2 cellular contexts compared by ENCODE assay signal in the genomic region with DNA sequence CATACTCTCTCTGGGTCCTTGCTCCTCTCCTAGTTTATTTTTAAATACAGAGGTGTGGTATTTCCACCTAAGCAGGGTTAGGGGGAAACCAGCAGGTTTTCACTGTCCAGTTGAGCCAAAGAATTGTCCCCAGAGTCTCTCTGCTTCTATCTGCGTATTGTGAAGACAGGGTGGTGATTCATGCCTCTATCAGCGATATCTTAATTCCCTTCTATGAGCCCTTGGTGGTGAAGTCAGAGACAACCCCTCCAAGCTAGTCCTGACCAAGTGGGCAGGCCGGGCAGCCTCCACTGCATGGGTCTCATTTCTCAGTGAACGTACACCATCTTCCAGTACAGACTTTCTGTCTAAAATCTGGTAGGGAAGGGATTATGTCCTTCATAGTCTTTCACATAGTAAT.
TF ChIP-seq lines count a peak whose summit lies in the region.

No MANE protein-coding gene starts in this region.

TF ChIP-seq in SK-N-SH, 30 proteins besides CTCF, POLR2A, EP300 and RAD21 (continued from another document):
- TF ChIP-seq FOXM1 (IDR thresholded peaks at IDR 0.05; ENCODE audit: low read depth): no peak
- TF ChIP-seq CHD2 (IDR thresholded peaks at IDR 0.05; ENCODE audit: low read length, partially characterized antibody): no peak
- TF ChIP-seq MEF2A (IDR thresholded peaks at IDR 0.05; ENCODE audit: borderline replicate concordance, low read depth): no peak
- TF ChIP-seq, protein P1, sequence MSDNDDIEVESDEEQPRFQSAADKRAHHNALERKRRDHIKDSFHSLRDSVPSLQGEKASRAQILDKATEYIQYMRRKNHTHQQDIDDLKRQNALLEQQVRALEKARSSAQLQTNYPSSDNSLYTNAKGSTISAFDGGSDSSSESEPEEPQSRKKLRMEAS (IDR thresholded peaks at IDR 0.05; ENCODE audit: low read depth): no peak
- TF ChIP-seq YY1 (IDR thresholded peaks at IDR 0.05; ENCODE audit: low read depth): no peak
- no peak for TF ChIP-seq SMC3 (IDR thresholded peaks at IDR 0.05; ENCODE audit: low read depth, low read length)
- TF ChIP-seq, protein P2, sequence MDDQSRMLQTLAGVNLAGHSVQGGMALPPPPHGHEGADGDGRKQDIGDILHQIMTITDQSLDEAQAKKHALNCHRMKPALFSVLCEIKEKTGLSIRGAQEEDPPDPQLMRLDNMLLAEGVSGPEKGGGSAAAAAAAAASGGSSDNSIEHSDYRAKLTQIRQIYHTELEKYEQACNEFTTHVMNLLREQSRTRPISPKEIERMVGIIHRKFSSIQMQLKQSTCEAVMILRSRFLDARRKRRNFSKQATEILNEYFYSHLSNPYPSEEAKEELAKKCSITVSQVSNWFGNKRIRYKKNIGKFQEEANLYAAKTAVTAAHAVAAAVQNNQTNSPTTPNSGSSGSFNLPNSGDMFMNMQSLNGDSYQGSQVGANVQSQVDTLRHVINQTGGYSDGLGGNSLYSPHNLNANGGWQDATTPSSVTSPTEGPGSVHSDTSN (IDR thresholded peaks at IDR 0.05): no peak
- TF ChIP-seq, protein P3, sequence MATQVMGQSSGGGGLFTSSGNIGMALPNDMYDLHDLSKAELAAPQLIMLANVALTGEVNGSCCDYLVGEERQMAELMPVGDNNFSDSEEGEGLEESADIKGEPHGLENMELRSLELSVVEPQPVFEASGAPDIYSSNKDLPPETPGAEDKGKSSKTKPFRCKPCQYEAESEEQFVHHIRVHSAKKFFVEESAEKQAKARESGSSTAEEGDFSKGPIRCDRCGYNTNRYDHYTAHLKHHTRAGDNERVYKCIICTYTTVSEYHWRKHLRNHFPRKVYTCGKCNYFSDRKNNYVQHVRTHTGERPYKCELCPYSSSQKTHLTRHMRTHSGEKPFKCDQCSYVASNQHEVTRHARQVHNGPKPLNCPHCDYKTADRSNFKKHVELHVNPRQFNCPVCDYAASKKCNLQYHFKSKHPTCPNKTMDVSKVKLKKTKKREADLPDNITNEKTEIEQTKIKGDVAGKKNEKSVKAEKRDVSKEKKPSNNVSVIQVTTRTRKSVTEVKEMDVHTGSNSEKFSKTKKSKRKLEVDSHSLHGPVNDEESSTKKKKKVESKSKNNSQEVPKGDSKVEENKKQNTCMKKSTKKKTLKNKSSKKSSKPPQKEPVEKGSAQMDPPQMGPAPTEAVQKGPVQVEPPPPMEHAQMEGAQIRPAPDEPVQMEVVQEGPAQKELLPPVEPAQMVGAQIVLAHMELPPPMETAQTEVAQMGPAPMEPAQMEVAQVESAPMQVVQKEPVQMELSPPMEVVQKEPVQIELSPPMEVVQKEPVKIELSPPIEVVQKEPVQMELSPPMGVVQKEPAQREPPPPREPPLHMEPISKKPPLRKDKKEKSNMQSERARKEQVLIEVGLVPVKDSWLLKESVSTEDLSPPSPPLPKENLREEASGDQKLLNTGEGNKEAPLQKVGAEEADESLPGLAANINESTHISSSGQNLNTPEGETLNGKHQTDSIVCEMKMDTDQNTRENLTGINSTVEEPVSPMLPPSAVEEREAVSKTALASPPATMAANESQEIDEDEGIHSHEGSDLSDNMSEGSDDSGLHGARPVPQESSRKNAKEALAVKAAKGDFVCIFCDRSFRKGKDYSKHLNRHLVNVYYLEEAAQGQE (IDR thresholded peaks at IDR 0.05; ENCODE audit: low read depth, low read length): no peak
- TF ChIP-seq TCF12 (IDR thresholded peaks at IDR 0.05): no peak

TF ChIP-seq in SK-N-SH treated with all-trans-retinoic acid at 6 μM for 48 hours, 23 proteins besides CTCF, POLR2A, EP300 and RAD21 (continued from another document):
- TF ChIP-seq, protein P4, sequence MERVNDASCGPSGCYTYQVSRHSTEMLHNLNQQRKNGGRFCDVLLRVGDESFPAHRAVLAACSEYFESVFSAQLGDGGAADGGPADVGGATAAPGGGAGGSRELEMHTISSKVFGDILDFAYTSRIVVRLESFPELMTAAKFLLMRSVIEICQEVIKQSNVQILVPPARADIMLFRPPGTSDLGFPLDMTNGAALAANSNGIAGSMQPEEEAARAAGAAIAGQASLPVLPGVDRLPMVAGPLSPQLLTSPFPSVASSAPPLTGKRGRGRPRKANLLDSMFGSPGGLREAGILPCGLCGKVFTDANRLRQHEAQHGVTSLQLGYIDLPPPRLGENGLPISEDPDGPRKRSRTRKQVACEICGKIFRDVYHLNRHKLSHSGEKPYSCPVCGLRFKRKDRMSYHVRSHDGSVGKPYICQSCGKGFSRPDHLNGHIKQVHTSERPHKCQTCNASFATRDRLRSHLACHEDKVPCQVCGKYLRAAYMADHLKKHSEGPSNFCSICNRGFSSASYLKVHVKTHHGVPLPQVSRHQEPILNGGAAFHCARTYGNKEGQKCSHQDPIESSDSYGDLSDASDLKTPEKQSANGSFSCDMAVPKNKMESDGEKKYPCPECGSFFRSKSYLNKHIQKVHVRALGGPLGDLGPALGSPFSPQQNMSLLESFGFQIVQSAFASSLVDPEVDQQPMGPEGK (CRISPR knock-in tag; IDR thresholded peaks at IDR 0.05; ENCODE audit: borderline replicate concordance): no peak
- TF ChIP-seq ARNTL (CRISPR knock-in tag; IDR thresholded peaks at IDR 0.05; ENCODE audit: borderline replicate concordance, low read depth) (no peak), RARB (CRISPR knock-in tag; IDR thresholded peaks at IDR 0.05) (no peak), ZFP3 (CRISPR knock-in tag; IDR thresholded peaks at IDR 0.05) (no peak)
- TF ChIP-seq, protein P5, sequence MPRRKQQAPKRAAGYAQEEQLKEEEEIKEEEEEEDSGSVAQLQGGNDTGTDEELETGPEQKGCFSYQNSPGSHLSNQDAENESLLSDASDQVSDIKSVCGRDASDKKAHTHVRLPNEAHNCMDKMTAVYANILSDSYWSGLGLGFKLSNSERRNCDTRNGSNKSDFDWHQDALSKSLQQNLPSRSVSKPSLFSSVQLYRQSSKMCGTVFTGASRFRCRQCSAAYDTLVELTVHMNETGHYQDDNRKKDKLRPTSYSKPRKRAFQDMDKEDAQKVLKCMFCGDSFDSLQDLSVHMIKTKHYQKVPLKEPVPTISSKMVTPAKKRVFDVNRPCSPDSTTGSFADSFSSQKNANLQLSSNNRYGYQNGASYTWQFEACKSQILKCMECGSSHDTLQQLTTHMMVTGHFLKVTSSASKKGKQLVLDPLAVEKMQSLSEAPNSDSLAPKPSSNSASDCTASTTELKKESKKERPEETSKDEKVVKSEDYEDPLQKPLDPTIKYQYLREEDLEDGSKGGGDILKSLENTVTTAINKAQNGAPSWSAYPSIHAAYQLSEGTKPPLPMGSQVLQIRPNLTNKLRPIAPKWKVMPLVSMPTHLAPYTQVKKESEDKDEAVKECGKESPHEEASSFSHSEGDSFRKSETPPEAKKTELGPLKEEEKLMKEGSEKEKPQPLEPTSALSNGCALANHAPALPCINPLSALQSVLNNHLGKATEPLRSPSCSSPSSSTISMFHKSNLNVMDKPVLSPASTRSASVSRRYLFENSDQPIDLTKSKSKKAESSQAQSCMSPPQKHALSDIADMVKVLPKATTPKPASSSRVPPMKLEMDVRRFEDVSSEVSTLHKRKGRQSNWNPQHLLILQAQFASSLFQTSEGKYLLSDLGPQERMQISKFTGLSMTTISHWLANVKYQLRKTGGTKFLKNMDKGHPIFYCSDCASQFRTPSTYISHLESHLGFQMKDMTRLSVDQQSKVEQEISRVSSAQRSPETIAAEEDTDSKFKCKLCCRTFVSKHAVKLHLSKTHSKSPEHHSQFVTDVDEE (CRISPR knock-in tag; IDR thresholded peaks at IDR 0.05): no peak
